ENCODE assay signal across 9 cellular contexts in genomic region chr3:23808525-23808924, GRCh38. TPM values are rescaled to one million over a fixed set of nuclear protein-coding genes. Genes with fewer than 3 reads are reported as not detected.
A peak's percentile ranks its signal among the peaks of the same experiment; 100 is the strongest.
DNase-seq lines count a peak whose midpoint lies in the region; ATAC-seq, FAIRE-seq and TF ChIP-seq lines count a peak whose summit lies in the region.
"Had no signal": no experiment of that assay in that cellular context is flagged by ENCODE, and none has a peak within 500 bp of the region (broad histone marks: within the 10 kb centered on the region; RNA-seq: fewer than 3 reads in every experiment).

No MANE protein-coding gene starts in this region.

- intact Hi-C loops in head of caudate nucleus (cut with DNase I): no loop called here

- peaks cover 20% of the 10 kb centered on the region for H3K36me3 Mint-ChIP-seq in central memory CD8-positive, alpha-beta T cell (ENCODE audit: insufficient read depth)
- H3K36me3 Mint-ChIP-seq in progenitor cell of endocrine pancreas (ENCODE audit: insufficient read depth): peaks cover 4% of the 10 kb centered on the region

- no peak for FAIRE-seq in urothelium cell line (lab: Jason Lieb, UNC)

- H3K4me3 ChIP-seq in GM12875 (ENCODE audit: low read depth, low read length) (peak overlapping the region; percentile 31), NB4 (ENCODE audit: low read depth, low read length) (peak overlapping the region; percentile 62)

- no peaks in the 10 kb centered on the region for H3K9me3 Mint-ChIP-seq in central memory CD8-positive, alpha-beta T cell
- no peaks in the 10 kb centered on the region for H3K9me3 Mint-ChIP-seq in progenitor cell of endocrine pancreas (ENCODE audit: low read depth)

- no peak for ATAC-seq in central memory CD8-positive, alpha-beta T cell (replicated peaks; ENCODE audit: extremely low read depth, poor library complexity, severe bottlenecking)
- ATAC-seq in HG03159 (IDR thresholded peaks at IDR 0.05; ENCODE audit: unreplicated experiment): no peak

- DNase-seq in NB4 (ENCODE audit: low read depth): no peak
- DNase-seq in central memory CD8-positive, alpha-beta T cell (ENCODE audit: low spot score in 2 of 2): no peak
- DNase-seq in progenitor cell of endocrine pancreas (ENCODE audit: low spot score, unreplicated experiment): no peak
- no peak for DNase-seq in KG1 (lab: John Stamatoyannopoulos, UW)
- DNase-seq in urothelium cell line (ENCODE audit: low spot score): no peak
- no peak for DNase-seq in head of caudate nucleus
- DNase-seq: activated naive CD4-positive, alpha-beta T cell treated with Interleukin-2 at 50 U/mL for 16 hours had no signal

- no peaks in the 10 kb centered on the region for H3K27me3 Mint-ChIP-seq in central memory CD8-positive, alpha-beta T cell
- H3K27me3 Mint-ChIP-seq in progenitor cell of endocrine pancreas: no peaks in the 10 kb centered on the region

- peaks cover 68% of the 10 kb centered on the region for H3K4me1 Mint-ChIP-seq in central memory CD8-positive, alpha-beta T cell
- peaks cover 52% of the 10 kb centered on the region for H3K4me1 Mint-ChIP-seq in progenitor cell of endocrine pancreas (ENCODE audit: low read depth)

- peak overlapping the region; percentile 54 for H3K27ac Mint-ChIP-seq in central memory CD8-positive, alpha-beta T cell (ENCODE audit: low read depth)
- no peak overlapping the region for H3K27ac Mint-ChIP-seq in progenitor cell of endocrine pancreas

- TF ChIP-seq CTCF in GM12875 (IDR thresholded peaks at IDR 0.05; ENCODE audit: borderline replicate concordance, insufficient read depth, low read depth, low read length) (no peak), NB4 (IDR thresholded peaks at IDR 0.05; ENCODE audit: low read depth, low read length) (no peak), progenitor cell of endocrine pancreas (IDR thresholded peaks at IDR 0.05; ENCODE audit: unreplicated experiment) (no peak)

- TF ChIP-seq POLR2A in NB4 (IDR thresholded peaks at IDR 0.05; ENCODE audit: extremely low read depth, insufficient read length): no peak

- H3K4me3 Mint-ChIP-seq in central memory CD8-positive, alpha-beta T cell: peak overlapping the region; percentile 99
- H3K4me3 Mint-ChIP-seq in progenitor cell of endocrine pancreas (ENCODE audit: low read depth): peak overlapping the region; percentile 96

RNA-seq across cellular contexts. Expression of gene UBE2E1, which starts 2.8 kb away (rescaled TPM):
- 129 and 134 TPM in 2 replicates for total RNA-seq in progenitor cell of endocrine pancreas
